Comparison of ENCODE assay signal across 9 cellular contexts in the genomic region with DNA sequence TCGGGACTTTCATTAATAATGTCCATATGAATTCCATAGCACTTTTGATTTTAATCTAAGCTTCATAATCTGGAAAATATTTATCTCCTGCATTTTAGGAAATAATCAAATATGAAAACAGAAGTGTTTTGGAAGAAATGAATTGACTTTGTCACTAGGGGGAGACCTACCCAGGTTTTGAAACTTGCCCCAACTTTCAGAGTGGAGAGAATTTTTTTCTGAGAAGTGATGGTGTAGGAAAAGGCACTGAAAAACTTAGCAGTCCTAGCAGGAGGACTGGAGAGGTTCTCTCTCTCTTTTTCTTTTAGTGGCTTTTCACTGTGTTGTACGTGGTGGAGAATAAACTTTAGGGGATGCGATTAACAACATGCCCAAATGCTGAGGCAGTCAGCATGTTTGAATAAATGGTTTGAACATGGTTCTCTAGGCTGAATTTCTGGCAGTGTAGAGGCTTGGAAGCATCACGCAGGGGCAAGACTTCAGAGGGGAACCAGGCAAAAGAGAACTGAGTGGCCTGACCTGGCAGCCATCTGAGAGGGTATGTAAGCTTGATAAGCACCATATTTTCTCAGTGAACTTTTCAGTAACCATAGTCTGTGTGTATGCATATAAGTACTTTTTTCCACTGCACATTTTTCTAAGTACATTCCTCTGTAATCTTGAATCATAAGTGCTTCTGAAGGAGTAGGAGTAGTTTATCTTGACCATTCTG.
A peak's percentile ranks its signal among the peaks of the same experiment; 100 is the strongest.
DNase-seq lines count a peak whose midpoint lies in the region; ATAC-seq and TF ChIP-seq lines count a peak whose summit lies in the region.
"Had no signal": no experiment of that assay in that cellular context is flagged by ENCODE, and none has a peak within 500 bp of the region (broad histone marks: within the 10 kb centered on the region; RNA-seq: fewer than 3 reads in every experiment).

No MANE protein-coding gene starts in this region.

- H3K9me3 ChIP-seq in SK-N-MC (ENCODE audit: low read depth, low read length) = no peaks in the 10 kb centered on the region

- H3K36me3 Mint-ChIP-seq in osteocyte (ENCODE audit: unreplicated experiment) = no peaks in the 10 kb centered on the region

- peak overlapping the region; percentile 48 for H3K27ac Mint-ChIP-seq in osteocyte (ENCODE audit: unreplicated experiment)

- no peaks in the 10 kb centered on the region for H3K9me3 Mint-ChIP-seq in osteocyte (ENCODE audit: unreplicated experiment)
- H3K9me3 Mint-ChIP-seq: central memory CD8-positive, alpha-beta T cell had no signal

- no peak overlapping the region for H3K4me3 ChIP-seq in SK-N-MC

- H3K27ac ChIP-seq in SK-N-MC = peak overlapping the region; percentile 69; the same call in 1 of the 2 replicates

- H3K4me1 Mint-ChIP-seq in osteocyte (ENCODE audit: unreplicated experiment) = peaks cover 7% of the 10 kb centered on the region

- no peaks in the 10 kb centered on the region for H3K36me3 ChIP-seq in SK-N-MC (ENCODE audit: insufficient read depth, low read length)

- H3K4me3 Mint-ChIP-seq in osteocyte (ENCODE audit: unreplicated experiment) = no peak overlapping the region
- H3K4me3 Mint-ChIP-seq: central memory CD8-positive, alpha-beta T cell had no signal

- DNase-seq in NCI-H748 (lab: John Stamatoyannopoulos, UW; ENCODE audit: unreplicated experiment) (peak; percentile 16), NCI-H748 treated with DMSO at 0.1 percent for 48 hours (lab: John Stamatoyannopoulos, UW) (no peak), SK-N-MC (ENCODE audit: low read depth, low spot score) (no peak), fibroblast of gingiva (ENCODE audit: low read depth) (peak; percentile 53), osteocyte (ENCODE audit: extremely low spot score, unreplicated experiment) (no peak), nucleus accumbens (lab: John Stamatoyannopoulos, UW) (no peak)

- peak; percentile 71 for TF ChIP-seq CTCF in osteocyte (IDR thresholded peaks at IDR 0.05)

- peak; percentile 52 for ATAC-seq in HG02973 (IDR thresholded peaks at IDR 0.05; ENCODE audit: unreplicated experiment)
- no peak for ATAC-seq in HG03521 (IDR thresholded peaks at IDR 0.05; ENCODE audit: unreplicated experiment)

- peak overlapping the region; percentile 22 for H3K9ac ChIP-seq in SK-N-MC (ENCODE audit: insufficient read length)

- H3K27me3 Mint-ChIP-seq in osteocyte (ENCODE audit: unreplicated experiment) = no peaks in the 10 kb centered on the region
- H3K27me3 Mint-ChIP-seq: central memory CD8-positive, alpha-beta T cell had no signal

Comparison
In these comparisons a context has a peak if more than half of its experiments do, and no peak if none do; other contexts are left out.
1. DNase-seq: peak in NCI-H748 (single experiment) and fibroblast of gingiva (single experiment); none in NCI-H748 treated with DMSO at 0.1 percent for 48 hours (single experiment), SK-N-MC (single experiment), osteocyte (single experiment) and nucleus accumbens (0 of 56).